In genomic region chr3:15634671-15635661, GRCh38 we compare ENCODE assay signal across 9 cellular contexts. TPM values are rescaled to one million over a fixed set of nuclear protein-coding genes. Genes with fewer than 3 reads are reported as not detected.
DNase-seq lines count a peak whose midpoint lies in the region; ATAC-seq and TF ChIP-seq lines count a peak whose summit lies in the region.
"Had no signal": no experiment of that assay in that cellular context is flagged by ENCODE, and none has a peak within 500 bp of the region (broad histone marks: within the 10 kb centered on the region; RNA-seq: fewer than 3 reads in every experiment).

No MANE protein-coding gene starts in this region.

- ATAC-seq in RWPE2 (ENCODE audit: low read depth) (no peak), HG03521 (IDR thresholded peaks at IDR 0.05; ENCODE audit: unreplicated experiment) (no peak)

- H3K9me3 ChIP-seq in RWPE2 (ENCODE audit: severe bottlenecking), result no peaks in the 10 kb centered on the region

- H3K4me3 ChIP-seq in RWPE2 (ENCODE audit: severe bottlenecking) (no peak overlapping the region), fibroblast of pulmonary artery (replicated peaks; ENCODE audit: low read depth, low read length) (no peak overlapping the region), rectal smooth muscle tissue (ENCODE audit: low read length) (no peak overlapping the region)

- no peak overlapping the region for H3K27ac Mint-ChIP-seq in activated CD4-positive, alpha-beta T cell treated with anti-CD3 and anti-CD28 coated beads, Interleukin-2, amount 10 ng/mL, durations not matched to agents 7 days and 5 days

- H3K9me3 Mint-ChIP-seq in activated CD4-positive, alpha-beta T cell treated with anti-CD3 and anti-CD28 coated beads, Interleukin-2, amount 10 ng/mL, durations not matched to agents 7 days and 5 days, result no peaks in the 10 kb centered on the region

- peaks cover 43% of the 10 kb centered on the region for H3K4me1 Mint-ChIP-seq in activated CD4-positive, alpha-beta T cell treated with anti-CD3 and anti-CD28 coated beads, Interleukin-2, amount 10 ng/mL, durations not matched to agents 7 days and 5 days

- POLR2A ChIA-PET in activated CD4-positive, alpha-beta T cell treated with anti-CD3 and anti-CD28 coated beads, Interleukin-2, amount 10 ng/mL, durations not matched to agents 7 days and 5 days (lab: Charles Lee), result no interaction called here

- H3K27ac ChIP-seq in RWPE2 (ENCODE audit: poor library complexity, severe bottlenecking) (peak overlapping the region; percentile 95), rectal smooth muscle tissue (ENCODE audit: low read depth, low read length) (peak overlapping the region; percentile 93)

- no peak for TF ChIP-seq CTCF in RWPE2 (IDR thresholded peaks at IDR 0.05; ENCODE audit: poor library complexity, severe bottlenecking)
- TF ChIP-seq CTCF in fibroblast of pulmonary artery (IDR thresholded peaks at IDR 0.05; ENCODE audit: low read length, missing control alignments), result no peak

- peaks cover 48% of the 10 kb centered on the region for H3K4me1 ChIP-seq in RWPE2 (ENCODE audit: insufficient read depth, poor library complexity, severe bottlenecking)
- H3K4me1 ChIP-seq in rectal smooth muscle tissue (ENCODE audit: control insufficient read depth, insufficient read depth, low read length), result peaks cover 51% of the 10 kb centered on the region

- DNase-seq in AG08396 (ENCODE audit: low spot score) (peak; percentile 18), RWPE2 (ENCODE audit: low spot score) (no peak), fibroblast of pulmonary artery (ENCODE audit: low read depth) (peak; percentile 66), GM19240 (ENCODE audit: insufficient read length, low spot score) (no peak), NCI-H510A (lab: John Stamatoyannopoulos, UW) (no peak)
- no peak for DNase-seq in activated CD4-positive, alpha-beta T cell treated with anti-CD3 and anti-CD28 coated beads, Interleukin-2, amount 10 ng/mL, durations not matched to agents 7 days and 5 days
- DNase-seq: RPMI8226 had no signal

- no peak overlapping the region for H3K9ac ChIP-seq in rectal smooth muscle tissue (ENCODE audit: low read length)

- no peak overlapping the region for H3K4me3 Mint-ChIP-seq in activated CD4-positive, alpha-beta T cell treated with anti-CD3 and anti-CD28 coated beads, Interleukin-2, amount 10 ng/mL, durations not matched to agents 7 days and 5 days

- H3K27me3 ChIP-seq in RWPE2 (ENCODE audit: insufficient read depth, poor library complexity, severe bottlenecking), result no peaks in the 10 kb centered on the region
- no peaks in the 10 kb centered on the region for H3K27me3 ChIP-seq in rectal smooth muscle tissue (ENCODE audit: control insufficient read depth, insufficient read depth, low read length)

- H3K27me3 Mint-ChIP-seq in activated CD4-positive, alpha-beta T cell treated with anti-CD3 and anti-CD28 coated beads, Interleukin-2, amount 10 ng/mL, durations not matched to agents 7 days and 5 days, result no peaks in the 10 kb centered on the region

- no peaks in the 10 kb centered on the region for H3K36me3 Mint-ChIP-seq in activated CD4-positive, alpha-beta T cell treated with anti-CD3 and anti-CD28 coated beads, Interleukin-2, amount 10 ng/mL, durations not matched to agents 7 days and 5 days (ENCODE audit: low read depth)

- H3K36me3 ChIP-seq in RWPE2 (ENCODE audit: low read depth) (no peaks in the 10 kb centered on the region), rectal smooth muscle tissue (ENCODE audit: control insufficient read depth, insufficient read depth, low read length) (no peaks in the 10 kb centered on the region)

- CTCF ChIA-PET in activated CD4-positive, alpha-beta T cell treated with anti-CD3 and anti-CD28 coated beads, Interleukin-2, amount 10 ng/mL, durations not matched to agents 7 days and 5 days (lab: Charles Lee), result interaction anchor here (1.0 to 1.6 kb wide), 7 partner anchors 8 to 177 kb away, joined by 3 to 4 read pairs (median 4); no protein-coding TSS in a partner anchor

RNA-seq across cellular contexts. Expression of gene BTD, which starts 33.4 kb away (rescaled TPM):
- 1 to 10 TPM; 6.6 to 8.1 TPM for total RNA-seq in activated CD4-positive, alpha-beta T cell treated with anti-CD3 and anti-CD28 coated beads, Interleukin-2, amount 10 ng/mL, durations not matched to agents 7 days and 5 days

RNA-seq across cellular contexts. Expression of gene HACL1, which starts 33.6 kb away (rescaled TPM):
- total RNA-seq in activated CD4-positive, alpha-beta T cell treated with anti-CD3 and anti-CD28 coated beads, Interleukin-2, amount 10 ng/mL, durations not matched to agents 7 days and 5 days, result 10 to 100 TPM; 23.1 to 25.5 TPM

Comparison
In these comparisons a context has a peak if more than half of its experiments do, and no peak if none do; other contexts are left out.
1. DNase-seq: peak in AG08396 (single experiment) and fibroblast of pulmonary artery (single experiment); none in RWPE2 (single experiment), GM19240 (single experiment), activated CD4-positive, alpha-beta T cell treated with anti-CD3 and anti-CD28 coated beads, Interleukin-2, amount 10 ng/mL, durations not matched to agents 7 days and 5 days (single experiment) and NCI-H510A (single experiment).